1 cellular context compared by ENCODE assay signal in the genomic region with DNA sequence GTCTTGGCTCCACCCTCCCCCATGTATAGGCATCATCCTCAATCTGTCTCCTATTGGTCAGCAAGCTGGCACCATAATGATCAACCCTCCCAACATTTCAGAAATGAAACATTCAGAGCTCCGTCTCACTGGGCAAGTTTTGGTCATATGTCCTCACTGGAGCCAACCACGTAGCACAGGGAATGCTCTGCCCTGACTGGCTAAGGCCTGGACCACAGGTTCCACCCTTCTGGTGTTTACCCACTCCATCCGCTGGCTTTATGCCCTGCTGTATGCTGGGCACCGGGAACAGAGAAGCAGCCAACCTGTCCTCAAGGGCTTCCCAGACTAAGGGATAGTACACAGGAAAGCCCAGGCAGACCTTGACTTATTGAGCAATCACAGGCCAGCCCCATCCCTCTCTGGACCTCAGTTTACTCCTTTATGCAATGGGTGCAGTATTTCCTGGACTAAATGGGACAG.
TF ChIP-seq lines count a peak whose summit lies in the region.

No MANE protein-coding gene starts in this region.

TF ChIP-seq in GM23338, 12 proteins besides CTCF, POLR2A, EP300 and RAD21 (continued from another document):
- TF ChIP-seq, protein P1, sequence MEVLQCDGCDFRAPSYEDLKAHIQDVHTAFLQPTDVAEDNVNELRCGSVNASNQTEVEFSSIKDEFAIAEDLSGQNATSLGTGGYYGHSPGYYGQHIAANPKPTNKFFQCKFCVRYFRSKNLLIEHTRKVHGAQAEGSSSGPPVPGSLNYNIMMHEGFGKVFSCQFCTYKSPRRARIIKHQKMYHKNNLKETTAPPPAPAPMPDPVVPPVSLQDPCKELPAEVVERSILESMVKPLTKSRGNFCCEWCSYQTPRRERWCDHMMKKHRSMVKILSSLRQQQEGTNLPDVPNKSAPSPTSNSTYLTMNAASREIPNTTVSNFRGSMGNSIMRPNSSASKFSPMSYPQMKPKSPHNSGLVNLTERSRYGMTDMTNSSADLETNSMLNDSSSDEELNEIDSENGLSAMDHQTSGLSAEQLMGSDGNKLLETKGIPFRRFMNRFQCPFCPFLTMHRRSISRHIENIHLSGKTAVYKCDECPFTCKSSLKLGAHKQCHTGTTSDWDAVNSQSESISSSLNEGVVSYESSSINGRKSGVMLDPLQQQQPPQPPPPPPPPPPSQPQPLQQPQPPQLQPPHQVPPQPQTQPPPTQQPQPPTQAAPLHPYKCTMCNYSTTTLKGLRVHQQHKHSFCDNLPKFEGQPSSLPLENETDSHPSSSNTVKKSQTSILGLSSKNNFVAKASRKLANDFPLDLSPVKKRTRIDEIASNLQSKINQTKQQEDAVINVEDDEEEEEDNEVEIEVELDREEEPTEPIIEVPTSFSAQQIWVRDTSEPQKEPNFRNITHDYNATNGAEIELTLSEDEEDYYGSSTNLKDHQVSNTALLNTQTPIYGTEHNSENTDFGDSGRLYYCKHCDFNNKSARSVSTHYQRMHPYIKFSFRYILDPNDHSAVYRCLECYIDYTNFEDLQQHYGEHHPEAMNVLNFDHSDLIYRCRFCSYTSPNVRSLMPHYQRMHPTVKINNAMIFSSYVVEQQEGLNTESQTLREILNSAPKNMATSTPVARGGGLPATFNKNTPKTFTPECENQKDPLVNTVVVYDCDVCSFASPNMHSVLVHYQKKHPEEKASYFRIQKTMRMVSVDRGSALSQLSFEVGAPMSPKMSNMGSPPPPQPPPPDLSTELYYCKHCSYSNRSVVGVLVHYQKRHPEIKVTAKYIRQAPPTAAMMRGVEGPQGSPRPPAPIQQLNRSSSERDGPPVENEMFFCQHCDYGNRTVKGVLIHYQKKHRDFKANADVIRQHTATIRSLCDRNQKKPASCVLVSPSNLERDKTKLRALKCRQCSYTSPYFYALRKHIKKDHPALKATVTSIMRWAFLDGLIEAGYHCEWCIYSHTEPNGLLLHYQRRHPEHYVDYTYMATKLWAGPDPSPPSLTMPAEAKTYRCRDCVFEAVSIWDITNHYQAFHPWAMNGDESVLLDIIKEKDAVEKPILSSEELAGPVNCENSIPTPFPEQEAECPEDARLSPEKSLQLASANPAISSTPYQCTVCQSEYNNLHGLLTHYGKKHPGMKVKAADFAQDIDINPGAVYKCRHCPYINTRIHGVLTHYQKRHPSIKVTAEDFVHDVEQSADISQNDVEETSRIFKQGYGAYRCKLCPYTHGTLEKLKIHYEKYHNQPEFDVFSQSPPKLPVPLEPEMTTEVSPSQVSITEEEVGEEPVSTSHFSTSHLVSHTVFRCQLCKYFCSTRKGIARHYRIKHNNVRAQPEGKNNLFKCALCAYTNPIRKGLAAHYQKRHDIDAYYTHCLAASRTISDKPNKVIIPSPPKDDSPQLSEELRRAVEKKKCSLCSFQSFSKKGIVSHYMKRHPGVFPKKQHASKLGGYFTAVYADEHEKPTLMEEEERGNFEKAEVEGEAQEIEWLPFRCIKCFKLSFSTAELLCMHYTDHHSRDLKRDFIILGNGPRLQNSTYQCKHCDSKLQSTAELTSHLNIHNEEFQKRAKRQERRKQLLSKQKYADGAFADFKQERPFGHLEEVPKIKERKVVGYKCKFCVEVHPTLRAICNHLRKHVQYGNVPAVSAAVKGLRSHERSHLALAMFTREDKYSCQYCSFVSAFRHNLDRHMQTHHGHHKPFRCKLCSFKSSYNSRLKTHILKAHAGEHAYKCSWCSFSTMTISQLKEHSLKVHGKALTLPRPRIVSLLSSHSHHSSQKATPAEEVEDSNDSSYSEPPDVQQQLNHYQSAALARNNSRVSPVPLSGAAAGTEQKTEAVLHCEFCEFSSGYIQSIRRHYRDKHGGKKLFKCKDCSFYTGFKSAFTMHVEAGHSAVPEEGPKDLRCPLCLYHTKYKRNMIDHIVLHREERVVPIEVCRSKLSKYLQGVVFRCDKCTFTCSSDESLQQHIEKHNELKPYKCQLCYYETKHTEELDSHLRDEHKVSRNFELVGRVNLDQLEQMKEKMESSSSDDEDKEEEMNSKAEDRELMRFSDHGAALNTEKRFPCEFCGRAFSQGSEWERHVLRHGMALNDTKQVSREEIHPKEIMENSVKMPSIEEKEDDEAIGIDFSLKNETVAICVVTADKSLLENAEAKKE (CRISPR knock-in tag; IDR thresholded peaks at IDR 0.05) = no peak
- no peak for TF ChIP-seq EZH2 (IDR thresholded peaks at IDR 0.05; ENCODE audit: low read depth, unreplicated experiment)
